Comparison of ENCODE assay signal across 10 cellular contexts in genomic region chr3:114308830-114309229, GRCh38. TPM values are rescaled to one million over a fixed set of nuclear protein-coding genes. Genes with fewer than 3 reads are reported as not detected.
DNase-seq lines count a peak whose midpoint lies in the region; ATAC-seq lines count a peak whose summit lies in the region.
"Had no signal": no experiment of that assay in that cellular context is flagged by ENCODE, and none has a peak within 500 bp of the region (broad histone marks: within the 10 kb centered on the region; RNA-seq: fewer than 3 reads in every experiment).

No MANE protein-coding gene starts in this region.

- CTCF ChIA-PET in activated CD4-positive, alpha-beta T cell treated with anti-CD3 and anti-CD28 coated beads, Interleukin-2, amount 10 ng/mL, durations not matched to agents 7 days and 5 days (lab: Charles Lee) = no interaction called here

- H3K9me3 Mint-ChIP-seq in activated CD4-positive, alpha-beta T cell treated with anti-CD3 and anti-CD28 coated beads, Interleukin-2, amount 10 ng/mL, durations not matched to agents 7 days and 5 days = no peaks in the 10 kb centered on the region

- peaks cover 23% of the 10 kb centered on the region for H3K4me1 Mint-ChIP-seq in activated CD4-positive, alpha-beta T cell treated with anti-CD3 and anti-CD28 coated beads, Interleukin-2, amount 10 ng/mL, durations not matched to agents 7 days and 5 days

- H3K27ac Mint-ChIP-seq in activated CD4-positive, alpha-beta T cell treated with anti-CD3 and anti-CD28 coated beads, Interleukin-2, amount 10 ng/mL, durations not matched to agents 7 days and 5 days = peak overlapping the region; percentile 78

- no peaks in the 10 kb centered on the region for H3K36me3 Mint-ChIP-seq in activated CD4-positive, alpha-beta T cell treated with anti-CD3 and anti-CD28 coated beads, Interleukin-2, amount 10 ng/mL, durations not matched to agents 7 days and 5 days (ENCODE audit: low read depth)

- peak overlapping the region; percentile 26 for H3K4me3 Mint-ChIP-seq in activated CD4-positive, alpha-beta T cell treated with anti-CD3 and anti-CD28 coated beads, Interleukin-2, amount 10 ng/mL, durations not matched to agents 7 days and 5 days

- DNase-seq in activated CD4-positive, alpha-beta T cell treated with anti-CD3 and anti-CD28 coated beads, Interleukin-2, amount 10 ng/mL, durations not matched to agents 7 days and 5 days = peak; percentile 39
- peak; percentile 38 for DNase-seq in stimulated activated CD4-positive, alpha-beta T cell treated with anti-CD3 and anti-CD28 coated beads, Interleukin-12 subunit alpha, Interleukin-12 subunit beta, amount 100 ng/mL, for 24 hours (ENCODE audit: low read depth in 2 of 2)
- DNase-seq in OCI-M2 (lab: John Stamatoyannopoulos, UW; ENCODE audit: unreplicated experiment) (no peak), NCI-H774 (lab: John Stamatoyannopoulos, UW) (no peak), HT-29 (ENCODE audit: low spot score) (no peak), Kasumi-1 (lab: John Stamatoyannopoulos, UW) (no peak)
- DNase-seq: esophagus squamous epithelium had no signal

- H3K27me3 Mint-ChIP-seq in activated CD4-positive, alpha-beta T cell treated with anti-CD3 and anti-CD28 coated beads, Interleukin-2, amount 10 ng/mL, durations not matched to agents 7 days and 5 days = peaks cover 2% of the 10 kb centered on the region

- peak; percentile 74 for ATAC-seq in GM18873 (IDR thresholded peaks at IDR 0.05; ENCODE audit: low FRiP score, unreplicated experiment)
- peak; percentile 90 for ATAC-seq in HG02973 (IDR thresholded peaks at IDR 0.05; ENCODE audit: unreplicated experiment)

- POLR2A ChIA-PET in activated CD4-positive, alpha-beta T cell treated with anti-CD3 and anti-CD28 coated beads, Interleukin-2, amount 10 ng/mL, durations not matched to agents 7 days and 5 days (lab: Charles Lee) = no interaction called here

RNA-seq across cellular contexts. Expression of gene TIGIT, which starts 15.0 kb away (rescaled TPM):
- 1 to 10 TPM; 5.7 to 7.0 TPM for total RNA-seq in activated CD4-positive, alpha-beta T cell treated with anti-CD3 and anti-CD28 coated beads, Interleukin-2, amount 10 ng/mL, durations not matched to agents 7 days and 5 days
- total RNA-seq in HT-29 (2014; rRNA removed; shearing (Covaris generic)) = not detected in 2 replicates
- total RNA-seq: renal cortical epithelial cell had no signal

Comparison
In these comparisons a context has a peak if more than half of its experiments do, and no peak if none do; other contexts are left out.
1. DNase-seq: peak in activated CD4-positive, alpha-beta T cell treated with anti-CD3 and anti-CD28 coated beads, Interleukin-2, amount 10 ng/mL, durations not matched to agents 7 days and 5 days (single experiment) and stimulated activated CD4-positive, alpha-beta T cell treated with anti-CD3 and anti-CD28 coated beads, Interleukin-12 subunit alpha, Interleukin-12 subunit beta, amount 100 ng/mL, for 24 hours (2 of 2); none in OCI-M2 (single experiment), NCI-H774 (single experiment), HT-29 (single experiment) and Kasumi-1 (0 of 2).